ENCODE assay signal across 26 cellular contexts in the genomic region with DNA sequence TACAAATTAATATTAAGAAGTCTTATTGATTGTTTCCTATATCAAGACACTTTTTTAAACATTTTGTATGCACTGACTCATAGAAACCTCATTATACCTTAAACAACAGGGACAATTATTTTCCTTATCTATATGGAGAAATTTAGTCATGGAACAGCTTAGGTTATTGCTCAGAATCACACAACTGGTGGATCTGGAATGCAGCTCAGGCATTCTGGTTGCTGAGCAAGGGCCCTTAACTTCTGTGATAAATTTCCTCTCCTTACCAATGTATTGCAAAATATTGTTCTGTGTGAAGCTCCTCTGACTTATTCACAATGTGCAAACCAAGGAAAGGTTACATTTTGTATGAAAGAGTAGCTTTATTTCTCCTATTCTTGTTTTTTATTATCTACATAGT.
"Had no signal": no experiment of that assay in that cellular context is flagged by ENCODE, and none has a peak within 500 bp of the region (broad histone marks: within the 10 kb centered on the region; RNA-seq: fewer than 3 reads in every experiment).

No MANE protein-coding gene starts in this region.

- H2AFZ ChIP-seq: hepatocyte had no signal

- H3K9me3 ChIP-seq: neutrophil, pancreas, psoas muscle, tibial artery had no signal

- H3K4me3 ChIP-seq: coronary artery, hepatocyte, pancreas, psoas muscle, tibial artery had no signal

- H3K27ac Mint-ChIP-seq: activated CD4-positive, alpha-beta memory T cell treated with anti-CD3 and anti-CD28 coated beads, Interleukin-2, amount 10 ng/mL, durations not matched to agents 7 days and 5 days; activated CD4-positive, alpha-beta T cell treated with anti-CD3 and anti-CD28 coated beads, Interleukin-2, amount 10 ng/mL, durations not matched to agents 24 days and 14 days; activated naive CD4-positive, alpha-beta T cell treated with anti-CD3 and anti-CD28 coated beads, Interleukin-2, amount 10 ng/mL, durations not matched to agents 7 days and 5 days; activated naive CD8-positive, alpha-beta T cell treated with anti-CD3 and anti-CD28 coated beads, Interleukin-2, amount 50 U/mL, for 24 hours; endodermal cell; immature natural killer cell; nephron; stimulated activated naive CD8-positive, alpha-beta T cell treated with anti-CD3 and anti-CD28 coated beads, Interleukin-15, Interleukin-2, amounts not matched to agents 100 ng/mL and 50 ng/mL, for 24 hours had no signal

- H3K4me1 ChIP-seq: pancreas, psoas muscle, tibial artery had no signal

- H3K4me1 Mint-ChIP-seq: activated CD4-positive, alpha-beta memory T cell treated with anti-CD3 and anti-CD28 coated beads, Interleukin-2, amount 10 ng/mL, durations not matched to agents 7 days and 5 days; activated CD4-positive, alpha-beta T cell treated with anti-CD3 and anti-CD28 coated beads, Interleukin-2, amount 10 ng/mL, durations not matched to agents 24 days and 14 days; activated naive CD4-positive, alpha-beta T cell treated with anti-CD3 and anti-CD28 coated beads, Interleukin-2, amount 10 ng/mL, durations not matched to agents 7 days and 5 days; activated naive CD8-positive, alpha-beta T cell treated with anti-CD3 and anti-CD28 coated beads, Interleukin-2, amount 50 U/mL, for 24 hours; endodermal cell; immature natural killer cell; nephron had no signal

- H3K27me3 ChIP-seq: brain microvascular endothelial cell, hepatocyte, neutrophil, pancreas, tibial artery had no signal

- H3K4me3 Mint-ChIP-seq: activated CD4-positive, alpha-beta memory T cell treated with anti-CD3 and anti-CD28 coated beads, Interleukin-2, amount 10 ng/mL, durations not matched to agents 7 days and 5 days; activated CD4-positive, alpha-beta T cell treated with anti-CD3 and anti-CD28 coated beads, Interleukin-2, amount 10 ng/mL, durations not matched to agents 24 days and 14 days; activated naive CD4-positive, alpha-beta T cell treated with anti-CD3 and anti-CD28 coated beads, Interleukin-2, amount 10 ng/mL, durations not matched to agents 7 days and 5 days; activated naive CD8-positive, alpha-beta T cell treated with anti-CD3 and anti-CD28 coated beads, Interleukin-2, amount 50 U/mL, for 24 hours; endodermal cell; immature natural killer cell; nephron; stimulated activated naive CD8-positive, alpha-beta T cell treated with anti-CD3 and anti-CD28 coated beads, Interleukin-15, Interleukin-2, amounts not matched to agents 100 ng/mL and 50 ng/mL, for 24 hours had no signal

- H3K27ac ChIP-seq: brain microvascular endothelial cell, coronary artery, hepatocyte, neutrophil, pancreas, psoas muscle, tibial artery, VCaP had no signal

- H3K4me2 ChIP-seq: hepatocyte had no signal

- H3K36me3 Mint-ChIP-seq: activated naive CD4-positive, alpha-beta T cell treated with anti-CD3 and anti-CD28 coated beads, Interleukin-2, amount 10 ng/mL, durations not matched to agents 7 days and 5 days; immature natural killer cell had no signal

- H3K27me3 Mint-ChIP-seq: activated CD4-positive, alpha-beta memory T cell treated with anti-CD3 and anti-CD28 coated beads, Interleukin-2, amount 10 ng/mL, durations not matched to agents 7 days and 5 days; activated CD4-positive, alpha-beta T cell treated with anti-CD3 and anti-CD28 coated beads, Interleukin-2, amount 10 ng/mL, durations not matched to agents 24 days and 14 days; activated naive CD4-positive, alpha-beta T cell treated with anti-CD3 and anti-CD28 coated beads, Interleukin-2, amount 10 ng/mL, durations not matched to agents 7 days and 5 days; activated naive CD8-positive, alpha-beta T cell treated with anti-CD3 and anti-CD28 coated beads, Interleukin-2, amount 50 U/mL, for 24 hours; stimulated activated naive CD8-positive, alpha-beta T cell treated with anti-CD3 and anti-CD28 coated beads, Interleukin-15, Interleukin-2, amounts not matched to agents 100 ng/mL and 50 ng/mL, for 24 hours had no signal

- H3K36me3 ChIP-seq: brain microvascular endothelial cell, neutrophil, pancreas, tibial artery had no signal

- DNase-seq: activated CD4-positive, alpha-beta memory T cell treated with anti-CD3 and anti-CD28 coated beads, Interleukin-2, amount 10 ng/mL, durations not matched to agents 7 days and 5 days; activated CD4-positive, alpha-beta T cell treated with anti-CD3 and anti-CD28 coated beads, Interleukin-2, amount 10 ng/mL, durations not matched to agents 24 days and 14 days; activated effector memory CD4-positive, alpha-beta T cell treated with anti-CD3 and anti-CD28 coated beads, Interleukin-2, amount 50 U/mL, for 16 hours; activated naive CD4-positive, alpha-beta T cell treated with anti-CD3 and anti-CD28 coated beads, Interleukin-2, amount 10 ng/mL, durations not matched to agents 7 days and 5 days; activated naive CD8-positive, alpha-beta T cell treated with anti-CD3 and anti-CD28 coated beads, Interleukin-2, amount 50 U/mL, for 24 hours; aorta; brain microvascular endothelial cell; endodermal cell; glutamatergic neuron; immature natural killer cell; left ventricle myocardium superior; mammary epithelial cell; midbrain; pancreas; psoas muscle; right cardiac atrium; stimulated activated CD4-positive, alpha-beta T cell treated with anti-CD3 and anti-CD28 coated beads, Interleukin-12 subunit alpha, Interleukin-12 subunit beta, amount 100 ng/mL, for 4 hours; stimulated activated CD4-positive, alpha-beta T cell treated with anti-CD3 and anti-CD28 coated beads, Interleukin-4, amount 100 ng/mL, for 4 hours; tibial artery had no signal

- ATAC-seq: activated CD4-positive, CD25-positive, alpha-beta regulatory T cell treated with anti-CD3 and anti-CD28 coated beads, Interleukin-2, amount 50 U/mL, for 24 hours; activated naive CD8-positive, alpha-beta T cell treated with anti-CD3 and anti-CD28 coated beads, Interleukin-2, amount 50 U/mL, for 24 hours; left ventricle myocardium superior; pancreas; psoas muscle; right cardiac atrium had no signal

- H3K9me3 Mint-ChIP-seq: activated CD4-positive, alpha-beta T cell treated with anti-CD3 and anti-CD28 coated beads, Interleukin-2, amount 10 ng/mL, durations not matched to agents 24 days and 14 days; activated naive CD4-positive, alpha-beta T cell treated with anti-CD3 and anti-CD28 coated beads, Interleukin-2, amount 10 ng/mL, durations not matched to agents 7 days and 5 days; endodermal cell; nephron; stimulated activated naive CD8-positive, alpha-beta T cell treated with anti-CD3 and anti-CD28 coated beads, Interleukin-15, Interleukin-2, amounts not matched to agents 100 ng/mL and 50 ng/mL, for 24 hours had no signal
